In the genomic region with DNA sequence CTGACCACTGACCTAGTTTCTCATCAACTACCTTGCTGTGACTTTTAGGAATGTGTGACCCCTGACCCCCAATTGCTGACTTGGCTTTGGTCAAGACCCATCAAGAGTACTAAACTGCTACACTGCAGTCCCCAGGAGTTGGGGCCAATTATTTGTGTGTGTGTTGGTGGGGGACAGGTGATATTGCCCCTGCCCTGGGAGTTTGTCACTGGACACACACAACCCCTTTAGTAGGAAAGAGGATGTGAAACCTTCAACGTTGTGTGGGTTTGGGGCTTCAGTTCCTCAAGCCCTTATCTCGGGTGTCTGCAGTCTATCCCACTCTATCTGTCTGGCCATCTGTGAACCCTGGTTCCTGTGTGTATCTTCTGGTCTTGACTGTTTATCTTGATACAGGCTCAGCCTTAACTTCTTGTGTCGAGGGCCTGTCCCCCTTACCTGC, we compare ENCODE assay signal across 1 cellular context.
A peak's percentile ranks its signal among the peaks of the same experiment; 100 is the strongest.
TF ChIP-seq lines count a peak whose summit lies in the region.

No MANE protein-coding gene starts in this region.

TF ChIP-seq in GM12878, 131 proteins besides CTCF, POLR2A, EP300 and RAD21 (continued from another document):
- no peak for TF ChIP-seq ZBTB4 (CRISPR knock-in tag; IDR thresholded peaks at IDR 0.05)
- TF ChIP-seq SMAD1 (IDR thresholded peaks at IDR 0.05; ENCODE audit: low read depth, partially characterized antibody) = no peak
- no peak for TF ChIP-seq TARDBP (IDR thresholded peaks at IDR 0.05; ENCODE audit: borderline replicate concordance)
- no peak for TF ChIP-seq SUZ12 (IDR thresholded peaks at IDR 0.05; ENCODE audit: unreplicated experiment)
- peak; percentile 73; the same call in 1 of the 2 replicates for TF ChIP-seq EED (IDR thresholded peaks at IDR 0.05; ENCODE audit: low read depth)
- TF ChIP-seq ZNF622 (IDR thresholded peaks at IDR 0.05) = no peak
- no peak for TF ChIP-seq FOXK2 (IDR thresholded peaks at IDR 0.05)
- TF ChIP-seq MEF2A (IDR thresholded peaks at IDR 0.05; ENCODE audit: insufficient read depth, low read depth, low read length) = 0 out of 2 replicates have a peak, but pooled peaks have one; percentile 12
- no peak for TF ChIP-seq JUNB (IDR thresholded peaks at IDR 0.05)
- TF ChIP-seq TCF7 (IDR thresholded peaks at IDR 0.05; ENCODE audit: borderline replicate concordance) = no peak
- no peak for TF ChIP-seq SMARCA5 (IDR thresholded peaks at IDR 0.05)
- TF ChIP-seq ASH2L (IDR thresholded peaks at IDR 0.05; ENCODE audit: borderline replicate concordance, low read depth) = no peak
- TF ChIP-seq CHD4 (IDR thresholded peaks at IDR 0.05) = no peak
- no peak for TF ChIP-seq WRNIP1 (IDR thresholded peaks at IDR 0.05; ENCODE audit: borderline replicate concordance, low read depth, low read length)
- TF ChIP-seq SREBF1 (IDR thresholded peaks at IDR 0.05; ENCODE audit: low read length) = no peak
- peak; percentile 66 to 73; a peak in 2 of 4 replicates for TF ChIP-seq IKZF2 (IDR thresholded peaks at IDR 0.05)
- no peak for TF ChIP-seq NRF1 (conservative IDR thresholded peaks at IDR 0.05; ENCODE audit: low read depth, low read length)
- TF ChIP-seq MLLT1 (IDR thresholded peaks at IDR 0.05) = 0 out of 2 replicates have a peak, but pooled peaks have one; percentile 39
- TF ChIP-seq NKRF (conservative IDR thresholded peaks at IDR 0.05) = 0 out of 2 replicates have a peak, but pooled peaks have one; percentile 50
- no peak for TF ChIP-seq NFYA (IDR thresholded peaks at IDR 0.05; ENCODE audit: borderline replicate concordance, low read depth, low read length)
- TF ChIP-seq, protein P1, sequence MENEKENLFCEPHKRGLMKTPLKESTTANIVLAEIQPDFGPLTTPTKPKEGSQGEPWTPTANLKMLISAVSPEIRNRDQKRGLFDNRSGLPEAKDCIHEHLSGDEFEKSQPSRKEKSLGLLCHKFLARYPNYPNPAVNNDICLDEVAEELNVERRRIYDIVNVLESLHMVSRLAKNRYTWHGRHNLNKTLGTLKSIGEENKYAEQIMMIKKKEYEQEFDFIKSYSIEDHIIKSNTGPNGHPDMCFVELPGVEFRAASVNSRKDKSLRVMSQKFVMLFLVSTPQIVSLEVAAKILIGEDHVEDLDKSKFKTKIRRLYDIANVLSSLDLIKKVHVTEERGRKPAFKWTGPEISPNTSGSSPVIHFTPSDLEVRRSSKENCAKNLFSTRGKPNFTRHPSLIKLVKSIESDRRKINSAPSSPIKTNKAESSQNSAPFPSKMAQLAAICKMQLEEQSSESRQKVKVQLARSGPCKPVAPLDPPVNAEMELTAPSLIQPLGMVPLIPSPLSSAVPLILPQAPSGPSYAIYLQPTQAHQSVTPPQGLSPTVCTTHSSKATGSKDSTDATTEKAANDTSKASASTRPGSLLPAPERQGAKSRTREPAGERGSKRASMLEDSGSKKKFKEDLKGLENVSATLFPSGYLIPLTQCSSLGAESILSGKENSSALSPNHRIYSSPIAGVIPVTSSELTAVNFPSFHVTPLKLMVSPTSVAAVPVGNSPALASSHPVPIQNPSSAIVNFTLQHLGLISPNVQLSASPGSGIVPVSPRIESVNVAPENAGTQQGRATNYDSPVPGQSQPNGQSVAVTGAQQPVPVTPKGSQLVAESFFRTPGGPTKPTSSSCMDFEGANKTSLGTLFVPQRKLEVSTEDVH (IDR thresholded peaks at IDR 0.05; ENCODE audit: low read depth, partially characterized antibody) = no peak
- TF ChIP-seq, protein P2, sequence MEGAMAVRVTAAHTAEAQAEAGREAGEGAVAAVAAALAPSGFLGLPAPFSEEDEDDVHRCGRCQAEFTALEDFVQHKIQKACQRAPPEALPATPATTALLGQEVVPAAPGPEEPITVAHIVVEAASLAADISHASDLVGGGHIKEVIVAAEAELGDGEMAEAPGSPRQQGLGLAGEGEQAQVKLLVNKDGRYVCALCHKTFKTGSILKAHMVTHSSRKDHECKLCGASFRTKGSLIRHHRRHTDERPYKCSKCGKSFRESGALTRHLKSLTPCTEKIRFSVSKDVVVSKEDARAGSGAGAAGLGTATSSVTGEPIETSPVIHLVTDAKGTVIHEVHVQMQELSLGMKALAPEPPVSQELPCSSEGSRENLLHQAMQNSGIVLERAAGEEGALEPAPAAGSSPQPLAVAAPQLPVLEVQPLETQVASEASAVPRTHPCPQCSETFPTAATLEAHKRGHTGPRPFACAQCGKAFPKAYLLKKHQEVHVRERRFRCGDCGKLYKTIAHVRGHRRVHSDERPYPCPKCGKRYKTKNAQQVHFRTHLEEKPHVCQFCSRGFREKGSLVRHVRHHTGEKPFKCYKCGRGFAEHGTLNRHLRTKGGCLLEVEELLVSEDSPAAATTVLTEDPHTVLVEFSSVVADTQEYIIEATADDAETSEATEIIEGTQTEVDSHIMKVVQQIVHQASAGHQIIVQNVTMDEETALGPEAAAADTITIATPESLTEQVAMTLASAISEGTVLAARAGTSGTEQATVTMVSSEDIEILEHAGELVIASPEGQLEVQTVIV (IDR thresholded peaks at IDR 0.05; ENCODE audit: borderline replicate concordance, partially characterized antibody) = no peak
- no peak for TF ChIP-seq ELK1 (IDR thresholded peaks at IDR 0.05; ENCODE audit: low read depth, low read length)
